17 cellular contexts compared by ENCODE assay signal in the genomic region with DNA sequence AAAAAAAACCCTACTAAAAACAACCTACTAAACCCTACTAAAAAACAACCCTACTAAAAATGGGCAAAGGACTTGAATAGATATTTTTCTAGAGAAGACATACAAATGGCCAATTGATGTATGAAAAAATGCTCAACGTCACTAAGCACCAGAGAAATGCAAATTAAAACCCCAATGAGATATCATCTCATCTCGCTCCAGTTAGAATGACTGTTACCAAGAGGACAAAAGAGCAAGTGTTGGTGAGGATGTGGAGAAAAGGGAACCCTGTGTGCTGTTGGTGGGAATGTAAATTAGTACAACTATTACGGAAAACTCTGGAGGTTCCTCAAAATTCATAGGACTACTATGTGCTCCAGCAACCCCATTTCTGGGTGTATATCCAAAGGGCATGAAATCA. TPM values are rescaled to one million over a fixed set of nuclear protein-coding genes. Genes with fewer than 3 reads are reported as not detected.
A peak's percentile ranks its signal among the peaks of the same experiment; 100 is the strongest.
DNase-seq lines count a peak whose midpoint lies in the region; ATAC-seq and TF ChIP-seq lines count a peak whose summit lies in the region.
"Had no signal": no experiment of that assay in that cellular context is flagged by ENCODE, and none has a peak within 500 bp of the region (broad histone marks: within the 10 kb centered on the region; RNA-seq: fewer than 3 reads in every experiment).

No MANE protein-coding gene starts in this region.

- H3K27me3 ChIP-seq in breast epithelium (no peaks in the 10 kb centered on the region), dorsolateral prefrontal cortex (no peaks in the 10 kb centered on the region)
- H3K27me3 ChIP-seq: BE2C had no signal

- peaks cover 93% of the 10 kb centered on the region for H3K36me3 Mint-ChIP-seq in MCF 10A (ENCODE audit: insufficient read depth, unreplicated experiment)

- H3K4me3 ChIP-seq in breast epithelium, result no peak overlapping the region
- no peak overlapping the region for H3K4me3 ChIP-seq in dorsolateral prefrontal cortex
- H3K4me3 ChIP-seq: HAP-1 had no signal

- no peak for TF ChIP-seq POLR2A in breast epithelium (IDR thresholded peaks at IDR 0.05)

- TF ChIP-seq CTCF in MCF 10A (IDR thresholded peaks at IDR 0.05; ENCODE audit: unreplicated experiment) (no peak), breast epithelium (IDR thresholded peaks at IDR 0.05) (no peak), dorsolateral prefrontal cortex (IDR thresholded peaks at IDR 0.05 in 54 of 56, conservative IDR thresholded peaks at IDR 0.05 in 2 of 56; ENCODE audit: low read depth in 1 of 56, partially characterized antibody in 56 of 56) (peak in 1 of 56 donors; percentile 10)

- BruUV-seq in MCF 10A (replicated peaks; lab: Mats Ljungman, UMichigan), result TSS peak; percentile 9

- no peak overlapping the region for H3K4me3 Mint-ChIP-seq in MCF 10A (ENCODE audit: unreplicated experiment)
- H3K4me3 Mint-ChIP-seq: CD8-positive, alpha-beta memory T cell had no signal

- no peak overlapping the region for H3K27ac Mint-ChIP-seq in MCF 10A (ENCODE audit: low read depth, unreplicated experiment)
- H3K27ac Mint-ChIP-seq: CD4-positive, CD25-positive, alpha-beta regulatory T cell; CD8-positive, alpha-beta memory T cell had no signal

- DNase-seq in MCF 10A (ENCODE audit: unreplicated experiment) (no peak), breast epithelium (ENCODE audit: low spot score in 2 of 2) (no peak), dorsolateral prefrontal cortex (no peak), putamen (ENCODE audit: low spot score) (peak; percentile 70), 8988T (no peak), NCI-H446 (lab: John Stamatoyannopoulos, UW) (no peak)
- no peak for DNase-seq in NK-92 treated with Interleukin-12 subunit alpha and Interleukin-12 subunit beta, amount 100 ng/mL, for 24 hours (lab: John Stamatoyannopoulos, UW)
- DNase-seq: BE2C; C1 segment of cervical spinal cord; CD4-positive, CD25-positive, alpha-beta regulatory T cell; CD8-positive, alpha-beta memory T cell; COR-L47; IMR-90 had no signal

- H3K9me3 ChIP-seq in breast epithelium, result no peaks in the 10 kb centered on the region
- H3K9me3 ChIP-seq: BE2C, HAP-1 had no signal

- H3K27ac ChIP-seq in breast epithelium (no peak overlapping the region), dorsolateral prefrontal cortex (peak overlapping the region in 50 of 59 donors; percentile 0 to 93 (median 78))

- CTCF ChIA-PET in MCF 10A (lab: Yijun Ruan, JAX), result no interaction called here

- intact Hi-C loops in MCF 10A (cut with micrococcal nuclease) (no loop called here), breast epithelium (cut with DNase I; ENCODE audit: low total_unique reads) (no loop called here), dorsolateral prefrontal cortex (cut with DNase I) (no loop called here)

- no peaks in the 10 kb centered on the region for H3K27me3 Mint-ChIP-seq in MCF 10A (ENCODE audit: insufficient read depth, unreplicated experiment)
- H3K27me3 Mint-ChIP-seq: CD4-positive, CD25-positive, alpha-beta regulatory T cell; CD8-positive, alpha-beta memory T cell had no signal

- no peak for ATAC-seq in HG03139 (IDR thresholded peaks at IDR 0.05; ENCODE audit: unreplicated experiment)

- no peaks in the 10 kb centered on the region for H3K9me3 Mint-ChIP-seq in MCF 10A (ENCODE audit: unreplicated experiment)
- H3K9me3 Mint-ChIP-seq: CD4-positive, CD25-positive, alpha-beta regulatory T cell; CD8-positive, alpha-beta memory T cell had no signal

- POLR2A ChIA-PET in MCF 10A (lab: Yijun Ruan, JAX), result no interaction called here

- no peaks in the 10 kb centered on the region for H3K4me1 ChIP-seq in breast epithelium
- H3K4me1 ChIP-seq: BE2C, HAP-1 had no signal

- H3K36me3 ChIP-seq in breast epithelium, result no peaks in the 10 kb centered on the region

- no peaks in the 10 kb centered on the region for H3K4me1 Mint-ChIP-seq in MCF 10A (ENCODE audit: insufficient read depth, unreplicated experiment)

RNA-seq across cellular contexts. Expression of a gene that starts 10.8 kb away (rescaled TPM):
- 73.4 and 75.0 TPM in 2 replicates for total RNA-seq in MCF 10A (2022)
- 10 to 100 TPM; 71.1 to 80.6 (median 79.5) TPM for total RNA-seq in breast epithelium
- total RNA-seq in dorsolateral prefrontal cortex, result 100 to 1,000 TPM; 112 to 251 (median 177) TPM

RNA-seq across cellular contexts. Expression of a gene that starts 10.9 kb away (rescaled TPM):
- 4.5 and 5.8 TPM in 2 replicates for total RNA-seq in MCF 10A (2022)
- total RNA-seq in breast epithelium, result 1 to 10 TPM; 5.0 to 5.6 (median 5.3) TPM
- total RNA-seq in dorsolateral prefrontal cortex, result 10 to 100 TPM in 91 of 120 experiments, 1 to 10 TPM in 29; 6.3 to 19.1 (median 11.6) TPM

RNA-seq across cellular contexts. Expression of a gene that starts 37.6 kb away (rescaled TPM):
- total RNA-seq in MCF 10A (2022), result not detected in 2 replicates
- under 1 TPM in 2 of 3 donors, not detected in 1; 0.33 to 0.44 TPM for total RNA-seq in breast epithelium
- total RNA-seq in dorsolateral prefrontal cortex, result under 1 TPM in 35 of 120 experiments, not detected in 85; 0.24 to 0.82 (median 0.41) TPM
- total RNA-seq: A172; CD4-positive, CD25-positive, alpha-beta regulatory T cell; CD8-positive, alpha-beta memory T cell; H4; IMR-90 had no signal

RNA-seq across cellular contexts. Expression of a gene that starts 42.6 kb away (rescaled TPM):
- 107 and 133 TPM in 2 replicates for total RNA-seq in MCF 10A (2022)
- total RNA-seq in breast epithelium, result 100 to 1,000 TPM in 1 of 3 donors, 10 to 100 TPM in 2; 77.0 to 102 (median 80.3) TPM
- total RNA-seq in dorsolateral prefrontal cortex, result 10 to 100 TPM; 62.0 to 99.6 (median 81.7) TPM

Comparison
In these comparisons a context has a peak if more than half of its experiments do, and no peak if none do; other contexts are left out.
1. H3K27ac ChIP-seq: peak in dorsolateral prefrontal cortex (50 of 59); none in breast epithelium (0 of 2).